ENCODE assay signal across 1 cellular context in the genomic region with DNA sequence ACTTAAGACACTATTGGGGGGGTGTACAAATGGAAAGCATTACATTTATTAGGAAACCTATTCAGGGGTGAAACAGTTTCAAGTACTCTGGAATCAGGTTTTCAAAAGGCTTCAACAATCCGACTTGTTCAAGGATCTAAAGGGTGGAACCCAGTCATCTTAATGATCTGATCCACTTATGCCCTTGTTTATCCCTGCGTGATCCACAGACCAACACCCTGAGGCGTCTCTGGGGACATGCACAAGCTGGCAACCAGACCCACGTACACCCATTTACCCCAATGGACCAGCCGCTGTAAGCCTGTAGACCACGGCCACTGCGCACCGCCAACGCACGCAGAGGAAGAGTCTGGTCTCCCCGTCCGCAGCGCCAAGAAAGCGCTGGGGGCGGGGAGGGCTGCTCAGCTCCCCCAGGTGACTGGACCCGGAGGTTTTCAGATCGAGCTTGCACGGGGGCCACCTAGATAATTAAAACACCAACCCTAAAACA.
TF ChIP-seq lines count a peak whose summit lies in the region.

No MANE protein-coding gene starts in this region.

TF ChIP-seq in A549, 52 proteins besides CTCF, POLR2A, EP300 and RAD21 (continued from another document):
- 0 out of 2 replicates have a peak, but pooled peaks have one; percentile 17 for TF ChIP-seq HOXA7 (CRISPR knock-in tag; IDR thresholded peaks at IDR 0.05)
- TF ChIP-seq, protein P1, sequence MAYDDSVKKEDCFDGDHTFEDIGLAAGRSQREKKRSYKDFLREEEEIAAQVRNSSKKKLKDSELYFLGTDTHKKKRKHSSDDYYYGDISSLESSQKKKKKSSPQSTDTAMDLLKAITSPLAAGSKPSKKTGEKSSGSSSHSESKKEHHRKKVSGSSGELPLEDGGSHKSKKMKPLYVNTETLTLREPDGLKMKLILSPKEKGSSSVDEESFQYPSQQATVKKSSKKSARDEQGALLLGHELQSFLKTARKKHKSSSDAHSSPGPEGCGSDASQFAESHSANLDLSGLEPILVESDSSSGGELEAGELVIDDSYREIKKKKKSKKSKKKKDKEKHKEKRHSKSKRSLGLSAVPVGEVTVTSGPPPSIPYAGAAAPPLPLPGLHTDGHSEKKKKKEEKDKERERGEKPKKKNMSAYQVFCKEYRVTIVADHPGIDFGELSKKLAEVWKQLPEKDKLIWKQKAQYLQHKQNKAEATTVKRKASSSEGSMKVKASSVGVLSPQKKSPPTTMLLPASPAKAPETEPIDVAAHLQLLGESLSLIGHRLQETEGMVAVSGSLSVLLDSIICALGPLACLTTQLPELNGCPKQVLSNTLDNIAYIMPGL (CRISPR knock-in tag; IDR thresholded peaks at IDR 0.05; ENCODE audit: borderline replicate concordance), result no peak
